ENCODE assay signal across 8 cellular contexts in genomic region chr2:85999131-85999831, GRCh38.
A peak's percentile ranks its signal among the peaks of the same experiment; 100 is the strongest.
DNase-seq lines count a peak whose midpoint lies in the region; ATAC-seq and TF ChIP-seq lines count a peak whose summit lies in the region.

No MANE protein-coding gene starts in this region.

- H3K9me2 ChIP-seq in PC-9 (ENCODE audit: insufficient read depth): no peaks in the 10 kb centered on the region

- H3K9me3 ChIP-seq in PC-9 (ENCODE audit: insufficient read depth, low read depth) (no peaks in the 10 kb centered on the region), body of pancreas (no peaks in the 10 kb centered on the region), mucosa of descending colon (no peaks in the 10 kb centered on the region), uterus (no peaks in the 10 kb centered on the region)

- peaks cover 2% of the 10 kb centered on the region for H3K27me3 Mint-ChIP-seq in endothelial cell (ENCODE audit: unreplicated experiment)

- peaks cover 6% of the 10 kb centered on the region; the same call in 1 of the 2 replicates for H3F3A ChIP-seq in PC-9 (ENCODE audit: insufficient read depth, low read depth)

- no peak overlapping the region for H3K4me3 ChIP-seq in PC-9
- no peak overlapping the region for H3K4me3 ChIP-seq in body of pancreas
- H3K4me3 ChIP-seq in mucosa of descending colon: no peak overlapping the region
- no peak overlapping the region for H3K4me3 ChIP-seq in uterus

- H2AFZ ChIP-seq in PC-9: no peak overlapping the region

- H3K27ac Mint-ChIP-seq in endothelial cell (ENCODE audit: unreplicated experiment): no peak overlapping the region

- peaks cover 5% of the 10 kb centered on the region for H3K4me1 Mint-ChIP-seq in endothelial cell (ENCODE audit: unreplicated experiment)

- DNase-seq in PC-9 (no peak), body of pancreas (peak in 1 of 4 donors; percentile 27), mucosa of descending colon (peak in 1 of 3 donors; percentile 32), uterus (peak in 1 of 2 donors; percentile 26), DMS 273 treated with DMSO at 0.1 percent for 48 hours (lab: John Stamatoyannopoulos, UW) (no peak), endothelial cell (ENCODE audit: low spot score) (no peak)

- H3K27ac ChIP-seq in PC-9: 0 out of 2 replicates have a peak overlapping the region, but pooled peaks have one; percentile 14
- H3K27ac ChIP-seq in body of pancreas: peak overlapping the region in 2 of 4 donors; percentile 33 to 48
- H3K27ac ChIP-seq in uterus: peak overlapping the region; percentile 87 to 89

- H3K36me3 ChIP-seq in PC-9 (ENCODE audit: low read depth): no peaks in the 10 kb centered on the region
- H3K36me3 ChIP-seq in body of pancreas (replicated peaks in 1 of 2; ENCODE audit: insufficient read depth in 1 of 2, low read depth in 2 of 2): no peaks in the 10 kb centered on the region
- no peaks in the 10 kb centered on the region for H3K36me3 ChIP-seq in mucosa of descending colon (ENCODE audit: low read depth)
- no peaks in the 10 kb centered on the region for H3K36me3 ChIP-seq in uterus

- no peak for TF ChIP-seq CTCF in PC-9 (conservative IDR thresholded peaks at IDR 0.05)
- no peak for TF ChIP-seq CTCF in body of pancreas (IDR thresholded peaks at IDR 0.05)
- no peak for TF ChIP-seq CTCF in mucosa of descending colon (IDR thresholded peaks at IDR 0.05)
- no peak for TF ChIP-seq CTCF in uterus (IDR thresholded peaks at IDR 0.05)
- no peak for TF ChIP-seq CTCF in endothelial cell (IDR thresholded peaks at IDR 0.05; ENCODE audit: unreplicated experiment)

- H3K36me3 Mint-ChIP-seq in endothelial cell (ENCODE audit: low read depth, unreplicated experiment): peaks cover 4% of the 10 kb centered on the region

- H3K27me3 ChIP-seq in PC-9 (ENCODE audit: insufficient read depth, low read depth): no peaks in the 10 kb centered on the region
- H3K27me3 ChIP-seq in body of pancreas: no peaks in the 10 kb centered on the region
- no peaks in the 10 kb centered on the region for H3K27me3 ChIP-seq in uterus

- no peaks in the 10 kb centered on the region for H3K79me2 ChIP-seq in PC-9 (ENCODE audit: low read depth)

- H3K9me3 Mint-ChIP-seq in endothelial cell (ENCODE audit: unreplicated experiment): no peaks in the 10 kb centered on the region

- ATAC-seq in GM18519 (IDR thresholded peaks at IDR 0.05; ENCODE audit: low FRiP score, unreplicated experiment): peak; percentile 75
- ATAC-seq in HG02763 (IDR thresholded peaks at IDR 0.05; ENCODE audit: unreplicated experiment): peak; percentile 75
- ATAC-seq in body of pancreas: peak; percentile 31
- ATAC-seq in mucosa of descending colon: peak; percentile 70

- BruUV-seq in PC-9 (replicated peaks; lab: Mats Ljungman, UMichigan): no TSS peak

- POLR2A ChIA-PET in PC-9 (lab: Charles Lee; ENCODE audit: unreplicated experiment): no interaction called here

- H3K4me2 ChIP-seq in PC-9: 0 out of 2 replicates have a peak overlapping the region, but pooled peaks have one; percentile 7

- CTCF ChIA-PET in PC-9 (lab: Charles Lee): interaction anchor here (1.1 kb wide), 1 partner anchor 11 kb away, joined by 4 read pairs; no protein-coding TSS in a partner anchor

- TF ChIP-seq POLR2A in body of pancreas (IDR thresholded peaks at IDR 0.05): no peak
- TF ChIP-seq POLR2A in uterus (IDR thresholded peaks at IDR 0.05): no peak

- no peaks in the 10 kb centered on the region for H4K20me1 ChIP-seq in PC-9 (ENCODE audit: insufficient read depth)

- WGBS in body of pancreas, 2 donors: 68 to 75% methylated on average over 8 of the region's 8 CpGs

- H3K4me1 ChIP-seq in PC-9 (replicated peaks; ENCODE audit: insufficient read depth): 0 out of 2 replicates have a peak, but pooled peaks cover 11% of the 10 kb centered on the region
- H3K4me1 ChIP-seq in body of pancreas: peaks cover 21% of the 10 kb centered on the region
- H3K4me1 ChIP-seq in mucosa of descending colon (ENCODE audit: low read depth): peaks cover 11% of the 10 kb centered on the region
- peaks cover 12 to 24% of the 10 kb centered on the region in 2 donors for H3K4me1 ChIP-seq in uterus

- intact Hi-C loops in PC-9 (cut with micrococcal nuclease; ENCODE audit: unreplicated experiment) (loop anchor here (2.0 kb wide), 1 partner anchor 16 kb away; no protein-coding TSS in a partner anchor), body of pancreas (cut with DNase I) (no loop called here), mucosa of descending colon (cut with DNase I, micrococcal nuclease) (no loop called here), uterus (cut with DNase I; ENCODE audit: low total_unique reads) (no loop called here)

- H3K4me3 Mint-ChIP-seq in endothelial cell (ENCODE audit: unreplicated experiment): no peak overlapping the region
